16 cellular contexts compared by ENCODE assay signal in genomic region chrX:144840616-144841015, GRCh38.
"Had no signal": no experiment of that assay in that cellular context is flagged by ENCODE, and none has a peak within 500 bp of the region (broad histone marks: within the 10 kb centered on the region; RNA-seq: fewer than 3 reads in every experiment).

No MANE protein-coding gene starts in this region.

- H3K27ac Mint-ChIP-seq: immature natural killer cell, mesothelial cell of epicardium, natural killer cell had no signal

- H3K4me3 ChIP-seq: dorsolateral prefrontal cortex, ovary, smooth muscle cell, uterus had no signal

- DNase-seq: cortex of kidney; dorsolateral prefrontal cortex; effector CD8-positive, alpha-beta T cell; immature natural killer cell; kidney; left colon; left ventricle myocardium superior; natural killer cell; ovary; right cardiac atrium; stimulated activated CD4-positive, alpha-beta T cell treated with anti-CD3 and anti-CD28 coated beads, Interleukin-2, amount 100 ng/mL, for 48 hours; stimulated activated naive CD4-positive, alpha-beta T cell treated with Interleukin-2 at 50 U/mL for 16 hours; trophoblast cell; uterus had no signal

- ATAC-seq: left colon, left ventricle myocardium superior, natural killer cell, right cardiac atrium had no signal

- H3K36me3 Mint-ChIP-seq: immature natural killer cell, mesothelial cell of epicardium, natural killer cell had no signal
